In genomic region chrX:16653424-16653823, GRCh38 we compare ENCODE assay signal across 1 cellular context.
TF ChIP-seq lines count a peak whose summit lies in the region.

No MANE protein-coding gene starts in this region.

TF ChIP-seq in IMR-90, 13 proteins besides CTCF, POLR2A, EP300 and RAD21 (continued from another document):
- TF ChIP-seq, protein P1, sequence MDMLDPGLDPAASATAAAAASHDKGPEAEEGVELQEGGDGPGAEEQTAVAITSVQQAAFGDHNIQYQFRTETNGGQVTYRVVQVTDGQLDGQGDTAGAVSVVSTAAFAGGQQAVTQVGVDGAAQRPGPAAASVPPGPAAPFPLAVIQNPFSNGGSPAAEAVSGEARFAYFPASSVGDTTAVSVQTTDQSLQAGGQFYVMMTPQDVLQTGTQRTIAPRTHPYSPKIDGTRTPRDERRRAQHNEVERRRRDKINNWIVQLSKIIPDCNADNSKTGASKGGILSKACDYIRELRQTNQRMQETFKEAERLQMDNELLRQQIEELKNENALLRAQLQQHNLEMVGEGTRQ (IDR thresholded peaks at IDR 0.05; ENCODE audit: low read depth, low read length) = no peak
- TF ChIP-seq FOS (IDR thresholded peaks at IDR 0.05; ENCODE audit: low read depth, low read length) = no peak
- no peak for TF ChIP-seq MAZ (IDR thresholded peaks at IDR 0.05; ENCODE audit: borderline replicate concordance, low read depth, low read length)
- TF ChIP-seq CEBPB (IDR thresholded peaks at IDR 0.05; ENCODE audit: low read depth, low read length) = no peak
